In genomic region chr5:55711531-55712022, GRCh38 we compare ENCODE assay signal across 1 cellular context.
TF ChIP-seq lines count a peak whose summit lies in the region.

No MANE protein-coding gene starts in this region.

TF ChIP-seq in H1, 55 proteins besides CTCF, POLR2A, EP300 and RAD21:
- TF ChIP-seq KDM4A (IDR thresholded peaks at IDR 0.05; ENCODE audit: low read depth, low read length, severe bottlenecking) (no peak), SAP30 (IDR thresholded peaks at IDR 0.05; ENCODE audit: insufficient read depth, insufficient replicate concordance, low read length) (no peak), SIRT6 (IDR thresholded peaks at IDR 0.05; ENCODE audit: low read length) (no peak), YY1 (IDR thresholded peaks at IDR 0.05; ENCODE audit: low read depth, low read length) (no peak), BRCA1 (IDR thresholded peaks at IDR 0.05; ENCODE audit: low read depth, low read length) (no peak), ATF2 (IDR thresholded peaks at IDR 0.05; ENCODE audit: low read length) (no peak), BCL11A (IDR thresholded peaks at IDR 0.05; ENCODE audit: low read depth in 2 of 2, low read length in 2 of 2) (no peak), JUN (IDR thresholded peaks at IDR 0.05; ENCODE audit: low read depth, low read length) (no peak)
